Comparison of ENCODE assay signal across 28 cellular contexts in genomic region chr1:53699981-53700380, GRCh38. TPM values are rescaled to one million over a fixed set of nuclear protein-coding genes. Genes with fewer than 3 reads are reported as not detected.
"Had no signal": no experiment of that assay in that cellular context is flagged by ENCODE, and none has a peak within 500 bp of the region (broad histone marks: within the 10 kb centered on the region; RNA-seq: fewer than 3 reads in every experiment).

No MANE protein-coding gene starts in this region.

- DNase-seq: dermis blood vessel endothelial cell; dorsolateral prefrontal cortex; effector CD4-positive, alpha-beta T cell; effector memory CD4-positive, alpha-beta T cell; erythroblast; esophagus squamous epithelium; foreskin fibroblast; foreskin melanocyte; gastrocnemius medialis; glutamatergic neuron; head of caudate nucleus; heart right ventricle; hippocampal formation; left cardiac atrium; left lung; left ventricle myocardium superior; lower lobe of right lung; mesendoderm; midbrain had no signal

- H3K36me3 ChIP-seq: esophagus squamous epithelium, gastrocnemius medialis, heart right ventricle, left lung, lower lobe of right lung had no signal

- ATAC-seq: esophagus mucosa, gastrocnemius medialis, heart right ventricle, left cardiac atrium, left lung, left ventricle myocardium superior, lower lobe of right lung had no signal

- H3K9me3 ChIP-seq: esophagus squamous epithelium, gastrocnemius medialis, heart right ventricle, left lung, lower lobe of right lung had no signal

- H3K4me3 ChIP-seq: coronary artery, dorsolateral prefrontal cortex, esophagus squamous epithelium, gastrocnemius medialis, heart right ventricle, left lung, lower lobe of right lung had no signal

- H3K27ac ChIP-seq: coronary artery, dorsolateral prefrontal cortex, epithelial cell of prostate, esophagus squamous epithelium, gastrocnemius medialis, heart right ventricle, left lung, lower lobe of right lung had no signal

- H3K27me3 ChIP-seq: dorsolateral prefrontal cortex, gastrocnemius medialis had no signal

- FAIRE-seq: colon, endometrium, islet of Langerhans, keratinocyte had no signal

- H3K4me1 ChIP-seq: esophagus squamous epithelium, gastrocnemius medialis, left lung, lower lobe of right lung had no signal

RNA-seq across cellular contexts. Expression of gene GLIS1, which starts 39.0 kb away (rescaled TPM):
- total RNA-seq: dermis blood vessel endothelial cell, gastrocnemius medialis, left lung, left ventricle myocardium superior, lower lobe of right lung, lung microvascular endothelial cell, mononuclear cell had no signal
- polyA plus RNA-seq: keratinocyte had no signal
